15 cellular contexts compared by ENCODE assay signal in the genomic region with DNA sequence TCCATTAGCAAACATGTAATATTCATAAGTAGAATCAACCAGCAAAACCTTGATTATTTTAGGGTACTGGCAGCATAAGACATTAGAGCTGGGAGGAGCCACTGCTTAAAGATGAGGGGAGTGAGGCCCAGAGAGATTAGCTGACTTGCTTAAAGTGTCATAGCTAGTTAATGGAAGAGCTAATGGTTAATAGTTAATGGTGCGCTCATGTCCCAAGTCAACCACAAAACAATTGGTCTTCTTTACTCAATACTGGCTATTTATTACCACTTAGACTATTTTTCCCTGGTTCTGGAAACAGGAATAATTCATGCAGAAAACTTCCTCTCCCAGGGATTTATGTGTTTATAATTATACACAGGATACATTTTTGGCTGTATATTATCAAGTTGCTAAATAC. TPM values are rescaled to one million over a fixed set of nuclear protein-coding genes. Genes with fewer than 3 reads are reported as not detected.
DNase-seq lines count a peak whose midpoint lies in the region; ATAC-seq and TF ChIP-seq lines count a peak whose summit lies in the region.
"Had no signal": no experiment of that assay in that cellular context is flagged by ENCODE, and none has a peak within 500 bp of the region (broad histone marks: within the 10 kb centered on the region; RNA-seq: fewer than 3 reads in every experiment).

No MANE protein-coding gene starts in this region.

- TF ChIP-seq CTCF in Calu3 (IDR thresholded peaks at IDR 0.05; ENCODE audit: unreplicated experiment) (no peak), thyroid gland (IDR thresholded peaks at IDR 0.05) (no peak)

- peak overlapping the region; percentile 21 for H3K4me3 Mint-ChIP-seq in Calu3 (ENCODE audit: low read depth, unreplicated experiment)
- no peak overlapping the region for H3K4me3 Mint-ChIP-seq in T-helper 17 cell
- H3K4me3 Mint-ChIP-seq: B cell; CD4-positive, alpha-beta T cell; GM23338 had no signal

- no peak overlapping the region for H3K4ac ChIP-seq in mesenchymal stem cell (ENCODE audit: low read depth in 1 of 2, low read length in 2 of 2)

- H3K4me3 ChIP-seq in mesenchymal stem cell (ENCODE audit: insufficient read depth in 1 of 2, low read depth in 1 of 2, low read length in 2 of 2) (no peak overlapping the region), thyroid gland (replicated peaks in 1 of 3) (no peak overlapping the region)
- H3K4me3 ChIP-seq: GM23338 had no signal

- H3K9ac ChIP-seq in mesenchymal stem cell (ENCODE audit: low read length) = no peak overlapping the region

- H3K9me3 ChIP-seq in mesenchymal stem cell (ENCODE audit: control insufficient read depth, low read length) (no peaks in the 10 kb centered on the region), thyroid gland (no peaks in the 10 kb centered on the region), T-helper 17 cell (ENCODE audit: control insufficient read depth, low read length, poor library complexity, severe bottlenecking) (no peaks in the 10 kb centered on the region)

- DNase-seq in Calu3 = no peak
- peak; percentile 40 for DNase-seq in glomerular visceral epithelial cell (ENCODE audit: extremely low spot score)
- no peak for DNase-seq in mesenchymal stem cell
- no peak for DNase-seq in thyroid gland
- no peak for DNase-seq in stimulated activated CD4-positive, alpha-beta T cell treated with anti-CD3 and anti-CD28 coated beads, Interleukin-1b, Interleukin-23, amount 100 ng/mL, for 48 hours
- DNase-seq in T-helper 17 cell = no peak
- DNase-seq: C1 segment of cervical spinal cord; CD4-positive, alpha-beta T cell; DMS153; DMS79 treated with DMSO at 0.1 percent for 48 hours; EL; H7 had no signal

- H2BK12ac ChIP-seq in mesenchymal stem cell (ENCODE audit: low read length in 2 of 2) = no peak overlapping the region

- no peak overlapping the region for H4K8ac ChIP-seq in mesenchymal stem cell (ENCODE audit: low read length)

- H3K27me3 ChIP-seq in mesenchymal stem cell (ENCODE audit: control insufficient read depth in 1 of 2, insufficient read depth in 1 of 2, low read length in 2 of 2) (no peaks in the 10 kb centered on the region), thyroid gland (no peaks in the 10 kb centered on the region)

- H3K27ac ChIP-seq in mesenchymal stem cell (ENCODE audit: low read length, poor library complexity, severe bottlenecking) (peak overlapping the region; percentile 88), thyroid gland (peak overlapping the region; percentile 85 to 95 (median 91))

- no peak overlapping the region for H2AK5ac ChIP-seq in mesenchymal stem cell (ENCODE audit: low read length, severe bottlenecking)

- no peak for ATAC-seq in HG03354 (IDR thresholded peaks at IDR 0.05; ENCODE audit: poor library complexity, severe bottlenecking, unreplicated experiment)
- ATAC-seq in T-helper 17 cell = no peak
- ATAC-seq: GM23338 had no signal

- no peak overlapping the region for H2BK15ac ChIP-seq in mesenchymal stem cell (ENCODE audit: low read depth, poor library complexity, severe bottlenecking)

- no peaks in the 10 kb centered on the region for H3K36me3 ChIP-seq in mesenchymal stem cell (ENCODE audit: control insufficient read depth in 1 of 2, insufficient read depth in 2 of 2, low read depth in 1 of 2, low read length in 2 of 2)
- H3K36me3 ChIP-seq in thyroid gland = no peaks in the 10 kb centered on the region

- WGBS in mesenchymal stem cell = no CpG with 5 or more reads among the region's 1 CpG
- 95 to 97% methylated on average over 1 of the region's 1 CpG for WGBS in thyroid gland, 2 donors

- peak overlapping the region in 1 of 2 experiments; percentile 60 for H3K18ac ChIP-seq in mesenchymal stem cell (ENCODE audit: low read depth in 1 of 2, low read length in 2 of 2)

- peak overlapping the region; percentile 19 for H3K4me2 ChIP-seq in mesenchymal stem cell (ENCODE audit: low read length, poor library complexity, severe bottlenecking)
- H3K4me2 ChIP-seq: GM23338 had no signal

- intact Hi-C loops in Calu3 (cut with micrococcal nuclease; ENCODE audit: unreplicated experiment) = no loop called here
- intact Hi-C loops in thyroid gland (cut with DNase I) = no loop called here

- no peak overlapping the region for H2BK120ac ChIP-seq in mesenchymal stem cell (ENCODE audit: low read depth, low read length)

- no peaks in the 10 kb centered on the region for H3K79me1 ChIP-seq in mesenchymal stem cell (replicated peaks; ENCODE audit: low read length, poor library complexity, severe bottlenecking)

- H3K27ac Mint-ChIP-seq in Calu3 (ENCODE audit: unreplicated experiment) = no peak overlapping the region
- H3K27ac Mint-ChIP-seq in T-helper 17 cell = no peak overlapping the region
- H3K27ac Mint-ChIP-seq: B cell; CD4-positive, alpha-beta T cell; GM23338 had no signal

- H3K4me1 ChIP-seq in mesenchymal stem cell (ENCODE audit: control insufficient read depth, insufficient read depth, low read depth, low read length) = peaks cover 9% of the 10 kb centered on the region
- peaks cover 43 to 64% of the 10 kb centered on the region in 2 donors for H3K4me1 ChIP-seq in thyroid gland

- H3K36me3 Mint-ChIP-seq in Calu3 (ENCODE audit: insufficient read depth, unreplicated experiment) = no peaks in the 10 kb centered on the region
- peaks cover 2% of the 10 kb centered on the region for H3K36me3 Mint-ChIP-seq in T-helper 17 cell (ENCODE audit: low read depth)

- TF ChIP-seq POLR2A in thyroid gland (IDR thresholded peaks at IDR 0.05) = no peak

- BruUV-seq in Calu3 (replicated peaks; lab: Mats Ljungman, UMichigan) = no TSS peak

- peaks cover 68% of the 10 kb centered on the region for H3K4me1 Mint-ChIP-seq in Calu3 (ENCODE audit: low read depth, unreplicated experiment)
- H3K4me1 Mint-ChIP-seq in T-helper 17 cell = peaks cover 13% of the 10 kb centered on the region
- H3K4me1 Mint-ChIP-seq: B cell had no signal

- no peak overlapping the region for H3K23ac ChIP-seq in mesenchymal stem cell (ENCODE audit: low read length in 2 of 2)

- no peaks in the 10 kb centered on the region for H3K9me3 Mint-ChIP-seq in Calu3 (ENCODE audit: low read depth, unreplicated experiment)
- H3K9me3 Mint-ChIP-seq: CD4-positive, alpha-beta T cell; GM23338 had no signal

- no peak overlapping the region for H4K91ac ChIP-seq in mesenchymal stem cell (ENCODE audit: low read length)

- CTCF ChIA-PET in Calu3 (lab: Charles Lee) = interaction anchor here (0.6 to 1.4 kb wide), 3 partner anchors 10 to 72 kb away, joined by 3 to 5 read pairs (median 4); no protein-coding TSS in a partner anchor

- no peak overlapping the region for H3K14ac ChIP-seq in mesenchymal stem cell (ENCODE audit: low read length in 2 of 2)

- H2BK5ac ChIP-seq in mesenchymal stem cell (ENCODE audit: low read depth, low read length, poor library complexity, severe bottlenecking) = no peak overlapping the region

- no peaks in the 10 kb centered on the region for H3K27me3 Mint-ChIP-seq in Calu3 (ENCODE audit: unreplicated experiment)
- no peaks in the 10 kb centered on the region for H3K27me3 Mint-ChIP-seq in T-helper 17 cell
- H3K27me3 Mint-ChIP-seq: B cell; CD4-positive, alpha-beta T cell had no signal

- no peak overlapping the region for H2AFZ ChIP-seq in mesenchymal stem cell (ENCODE audit: low read depth, low read length)
- H2AFZ ChIP-seq: GM23338 had no signal

RNA-seq across cellular contexts. Expression of a gene that starts 33.1 kb away (rescaled TPM):
- total RNA-seq in Calu3 (2022) (8.7 and 10.9 TPM in 2 replicates), thyroid gland (10 to 100 TPM; 18.4 to 26.6 (median 26.0) TPM), T-helper 17 cell (10 to 100 TPM; 41.4 to 63.7 TPM)
- polyA plus RNA-seq in mesenchymal stem cell (2013, experiment 1 of 2) = 5.5 TPM
- polyA plus RNA-seq in mesenchymal stem cell (2013, experiment 2 of 2) = 6.2 TPM
